ENCODE assay signal across 14 cellular contexts in genomic region chr2:46769809-46770208, GRCh38.
A peak's percentile ranks its signal among the peaks of the same experiment; 100 is the strongest.
DNase-seq lines count a peak whose midpoint lies in the region; ATAC-seq and TF ChIP-seq lines count a peak whose summit lies in the region.
"Had no signal": no experiment of that assay in that cellular context is flagged by ENCODE, and none has a peak within 500 bp of the region (broad histone marks: within the 10 kb centered on the region; RNA-seq: fewer than 3 reads in every experiment).

No MANE protein-coding gene starts in this region.

- no peak overlapping the region for H3K4me3 ChIP-seq in AG04450 (ENCODE audit: low read depth, low read length)
- H3K4me3 ChIP-seq in hepatocyte = no peak overlapping the region
- no peak overlapping the region for H3K4me3 ChIP-seq in effector memory CD4-positive, alpha-beta T cell (ENCODE audit: insufficient read depth, low read depth, low read length, poor library complexity, severe bottlenecking)
- H3K4me3 ChIP-seq: BLaER1, left lung had no signal

- H3K27ac Mint-ChIP-seq in H9 = no peak overlapping the region
- H3K27ac Mint-ChIP-seq: stimulated activated effector memory CD8-positive, alpha-beta T cell treated with anti-CD3 and anti-CD28 coated beads, Interleukin-12 subunit alpha, Interleukin-12 subunit beta, amount 100 ng/mL, for 72 hours had no signal

- H3K4ac ChIP-seq in H9 (ENCODE audit: low read depth, low read length) = no peak overlapping the region

- H2AFZ ChIP-seq in H9 (ENCODE audit: low read length) = no peak overlapping the region
- no peak overlapping the region for H2AFZ ChIP-seq in hepatocyte

- H3K4me1 ChIP-seq in H9 (ENCODE audit: insufficient read depth, low read length) = no peaks in the 10 kb centered on the region
- H3K4me1 ChIP-seq in hepatocyte (ENCODE audit: insufficient read depth) = peaks cover 10% of the 10 kb centered on the region
- H3K4me1 ChIP-seq in effector memory CD4-positive, alpha-beta T cell (ENCODE audit: control insufficient read depth, insufficient read depth, low read length, poor library complexity, severe bottlenecking) = no peaks in the 10 kb centered on the region
- H3K4me1 ChIP-seq: BLaER1, left lung had no signal

- H3T11ph ChIP-seq in H9 (ENCODE audit: low read length) = no peak overlapping the region

- H2BK5ac ChIP-seq in H9 (ENCODE audit: insufficient read length, low read length) = no peak overlapping the region

- H3K27me3 ChIP-seq in AG04450 (ENCODE audit: control insufficient read depth, insufficient read depth, low read length) = no peaks in the 10 kb centered on the region
- H3K27me3 ChIP-seq in H9 (ENCODE audit: insufficient read depth, low read length) = no peaks in the 10 kb centered on the region
- no peaks in the 10 kb centered on the region for H3K27me3 ChIP-seq in hepatocyte
- no peaks in the 10 kb centered on the region for H3K27me3 ChIP-seq in effector memory CD4-positive, alpha-beta T cell (replicated peaks; ENCODE audit: control insufficient read depth, insufficient read depth, low read length, poor library complexity, severe bottlenecking)
- H3K27me3 ChIP-seq: BLaER1, left lung had no signal

- no peak overlapping the region for H3K4me3 Mint-ChIP-seq in H9
- H3K4me3 Mint-ChIP-seq: stimulated activated effector memory CD8-positive, alpha-beta T cell treated with anti-CD3 and anti-CD28 coated beads, Interleukin-12 subunit alpha, Interleukin-12 subunit beta, amount 100 ng/mL, for 72 hours had no signal

- H4K8ac ChIP-seq in H9 (replicated peaks; ENCODE audit: insufficient read length, low read depth, low read length) = no peak overlapping the region

- CTCF ChIA-PET in AG04450 (lab: Charles Lee) = no interaction called here

- H4K91ac ChIP-seq in H9 (ENCODE audit: insufficient read length, low read depth, low read length) = no peak overlapping the region

- no peak overlapping the region for H3K56ac ChIP-seq in H9 (ENCODE audit: insufficient read length, low read depth, low read length)

- H3K36me3 Mint-ChIP-seq in H9 (ENCODE audit: insufficient read depth in 1 of 3, low read depth in 3 of 3) = no peaks in the 10 kb centered on the region
- H3K36me3 Mint-ChIP-seq: stimulated activated effector memory CD8-positive, alpha-beta T cell treated with anti-CD3 and anti-CD28 coated beads, Interleukin-12 subunit alpha, Interleukin-12 subunit beta, amount 100 ng/mL, for 72 hours had no signal

- H3K27ac ChIP-seq in AG04450 (ENCODE audit: low read depth, low read length) = no peak overlapping the region
- no peak overlapping the region for H3K27ac ChIP-seq in H9 (ENCODE audit: insufficient read length, low read depth, low read length)
- H3K27ac ChIP-seq in hepatocyte = peak overlapping the region; percentile 47
- no peak overlapping the region for H3K27ac ChIP-seq in effector memory CD4-positive, alpha-beta T cell (ENCODE audit: insufficient read depth, low read length, poor library complexity, severe bottlenecking)
- H3K27ac ChIP-seq: BLaER1, left lung had no signal

- no peak overlapping the region for H3K9ac ChIP-seq in H9 (ENCODE audit: extremely low read depth, insufficient read length, low read length)
- H3K9ac ChIP-seq: BLaER1 had no signal

- H2AK5ac ChIP-seq in H9 (ENCODE audit: insufficient read length, low read length) = no peak overlapping the region

- H3K18ac ChIP-seq in H9 (ENCODE audit: insufficient read length, low read depth, low read length) = no peak overlapping the region

- no peak overlapping the region for H2BK20ac ChIP-seq in H9 (ENCODE audit: low read depth, low read length, poor library complexity, severe bottlenecking)

- H4K5ac ChIP-seq in H9 (ENCODE audit: insufficient read length, low read depth, low read length) = no peak overlapping the region

- H3K79me2 ChIP-seq in H9 (ENCODE audit: insufficient read depth, low read length) (no peaks in the 10 kb centered on the region), hepatocyte (no peaks in the 10 kb centered on the region)

- no peak overlapping the region for H3K4me2 ChIP-seq in H9 (ENCODE audit: insufficient read depth, insufficient read length, low read length)
- peak overlapping the region; percentile 66 for H3K4me2 ChIP-seq in hepatocyte
- H3K4me2 ChIP-seq: BLaER1 had no signal

- POLR2A ChIA-PET in AG04450 (lab: Yijun Ruan, JAX) = no interaction called here

- H3K4me1 Mint-ChIP-seq in H9 = peaks cover 6 to 9% of the 10 kb centered on the region in 2 experiments
- H3K4me1 Mint-ChIP-seq: stimulated activated effector memory CD8-positive, alpha-beta T cell treated with anti-CD3 and anti-CD28 coated beads, Interleukin-12 subunit alpha, Interleukin-12 subunit beta, amount 100 ng/mL, for 72 hours had no signal

- H2BK15ac ChIP-seq in H9 (ENCODE audit: low read depth, low read length) = no peak overlapping the region

- DNase-seq in AG04450 (ENCODE audit: low read depth, low spot score) (no peak), H9 (no peak), RPMI8226 (peak; percentile 13), hepatocyte (ENCODE audit: low spot score) (no peak), superior temporal gyrus (ENCODE audit: extremely low spot score) (no peak)
- DNase-seq in effector memory CD4-positive, alpha-beta T cell = no peak
- DNase-seq in stimulated activated CD4-positive, alpha-beta T cell treated with anti-CD3 and anti-CD28 coated beads, Interleukin-4, amount 100 ng/mL, for 1 hour = no peak
- DNase-seq: GDM1, left lung, NCI-H2029 had no signal

- no peaks in the 10 kb centered on the region for H3K27me3 Mint-ChIP-seq in H9 (ENCODE audit: low read depth)

- no peaks in the 10 kb centered on the region for H3K36me3 ChIP-seq in hepatocyte (replicated peaks; ENCODE audit: insufficient read depth, low read depth)
- H3K36me3 ChIP-seq in effector memory CD4-positive, alpha-beta T cell (ENCODE audit: control insufficient read depth, insufficient read depth, low read length) = no peaks in the 10 kb centered on the region
- H3K36me3 ChIP-seq: BLaER1, left lung had no signal

- ATAC-seq in GM18873 (IDR thresholded peaks at IDR 0.05; ENCODE audit: low FRiP score, unreplicated experiment) = no peak
- ATAC-seq: Right ventricle myocardium inferior; stimulated activated effector memory CD8-positive, alpha-beta T cell treated with anti-CD3 and anti-CD28 coated beads, Interleukin-12 subunit alpha, Interleukin-12 subunit beta, amount 100 ng/mL, for 72 hours had no signal

- WGBS in H9 (ENCODE audit: extremely low coverage, insufficient read length, low lambda C conversion rate) = no CpG with 5 or more reads among the region's 1 CpG
- WGBS in hepatocyte (ENCODE audit: low lambda C conversion rate, missing lambda C conversion rate) = 53% methylated on average over 1 of the region's 1 CpG

- no peaks in the 10 kb centered on the region for H3K79me1 ChIP-seq in H9 (ENCODE audit: insufficient read depth, low read depth, low read length, poor library complexity, severe bottlenecking)

- TF ChIP-seq CTCF in AG04450 (IDR thresholded peaks at IDR 0.05; ENCODE audit: low read depth, low read length) (0 out of 2 replicates have a peak, but pooled peaks have one; percentile 6), H9 (conservative IDR thresholded peaks at IDR 0.05) (peak; percentile 46; the same call in 2 of the 3 replicates), hepatocyte (IDR thresholded peaks at IDR 0.05; ENCODE audit: poor library complexity) (peak; percentile 9)

- H3K23ac ChIP-seq in H9 (ENCODE audit: insufficient read length, low read depth, low read length) = no peak overlapping the region

- no peaks in the 10 kb centered on the region for H4K20me1 ChIP-seq in H9 (ENCODE audit: control insufficient read depth, insufficient read depth, insufficient read length)
- no peaks in the 10 kb centered on the region for H4K20me1 ChIP-seq in hepatocyte (ENCODE audit: insufficient read depth, poor library complexity, severe bottlenecking)
- H4K20me1 ChIP-seq: BLaER1 had no signal

- H3K9me3 Mint-ChIP-seq in H9 = peaks cover 0 to 3% of the 10 kb centered on the region in 2 experiments; a peak in 1 of 5 replicates
- H3K9me3 Mint-ChIP-seq: stimulated activated effector memory CD8-positive, alpha-beta T cell treated with anti-CD3 and anti-CD28 coated beads, Interleukin-12 subunit alpha, Interleukin-12 subunit beta, amount 100 ng/mL, for 72 hours had no signal

- H3K23me2 ChIP-seq in H9 (ENCODE audit: insufficient read length, low read depth, low read length, poor library complexity, severe bottlenecking) = no peaks in the 10 kb centered on the region

- no peaks in the 10 kb centered on the region for H3K9me3 ChIP-seq in AG04450 (ENCODE audit: control insufficient read depth, insufficient read depth, low read length)
- H3K9me3 ChIP-seq in H9 (ENCODE audit: control insufficient read depth, low read depth, low read length) = no peaks in the 10 kb centered on the region
- H3K9me3 ChIP-seq in hepatocyte (ENCODE audit: low read depth) = no peaks in the 10 kb centered on the region
- no peaks in the 10 kb centered on the region for H3K9me3 ChIP-seq in effector memory CD4-positive, alpha-beta T cell (ENCODE audit: control insufficient read depth, low read length)
- H3K9me3 ChIP-seq: BLaER1, left lung had no signal

- no peak overlapping the region for H2BK120ac ChIP-seq in H9 (ENCODE audit: low read depth, low read length, poor library complexity, severe bottlenecking)

- no peak overlapping the region for H2BK12ac ChIP-seq in H9 (ENCODE audit: insufficient read length, low read depth, low read length)

- no peak overlapping the region for H3K14ac ChIP-seq in H9 (ENCODE audit: insufficient read depth, low read length)

- H3K9me2 ChIP-seq in hepatocyte (replicated peaks; ENCODE audit: insufficient read depth) = no peaks in the 10 kb centered on the region
